19 cellular contexts compared by ENCODE assay signal in the genomic region with DNA sequence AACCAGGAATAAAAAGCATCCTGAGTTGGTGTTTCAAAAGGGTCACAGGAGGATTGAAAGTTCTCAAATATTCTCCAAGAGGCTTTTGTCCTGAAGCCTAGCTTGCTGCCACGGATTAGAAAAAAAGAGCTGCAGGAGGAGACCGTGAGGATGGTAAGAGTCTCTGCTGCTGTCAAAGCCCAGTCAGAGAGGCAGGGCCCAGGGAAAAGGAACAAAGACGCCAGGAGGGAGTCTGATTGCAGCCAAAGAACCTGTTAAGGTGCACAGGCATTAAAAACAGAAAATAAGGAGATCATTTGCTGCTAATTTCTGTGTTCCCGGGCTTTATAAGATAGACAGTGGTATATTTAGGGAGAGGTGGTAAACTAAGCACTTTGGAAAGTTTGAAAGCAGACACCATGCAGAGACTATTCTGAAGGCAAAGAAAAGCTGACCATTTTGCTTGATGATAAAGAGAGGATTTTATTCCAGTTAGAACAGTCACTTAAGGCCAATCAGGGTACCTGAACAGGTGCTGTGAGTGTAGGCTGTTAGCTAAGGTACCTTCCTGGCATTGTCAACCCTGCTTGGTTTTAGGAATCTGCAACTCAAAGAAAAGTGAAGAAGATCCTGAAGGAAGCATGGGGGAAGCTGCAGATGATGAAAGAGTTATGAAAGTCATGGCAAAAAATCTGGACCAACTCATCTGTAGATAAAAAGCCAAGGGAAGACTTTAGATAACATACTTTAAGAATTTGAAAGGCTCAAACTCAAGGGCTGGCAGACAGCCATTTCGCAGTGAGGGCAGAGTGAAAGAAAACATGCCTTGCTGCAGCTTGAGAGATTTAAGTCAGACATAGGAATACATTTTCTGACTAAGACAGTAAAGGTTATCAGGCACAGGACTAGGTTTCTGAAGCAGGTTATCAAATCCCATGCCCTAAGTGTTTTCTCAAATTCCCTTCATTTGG.
DNase-seq lines count a peak whose midpoint lies in the region; ATAC-seq and TF ChIP-seq lines count a peak whose summit lies in the region.
"Had no signal": no experiment of that assay in that cellular context is flagged by ENCODE, and none has a peak within 500 bp of the region (broad histone marks: within the 10 kb centered on the region; RNA-seq: fewer than 3 reads in every experiment).

No MANE protein-coding gene starts in this region.

- DNase-seq in heart right ventricle (no peak), right atrium auricular region (ENCODE audit: low spot score) (no peak), choroid plexus epithelial cell (ENCODE audit: low read depth) (peak; percentile 18), myocyte (ENCODE audit: low read depth) (peak; percentile 10), thyroid gland (peak; percentile 10 to 35), nucleus accumbens (lab: John Stamatoyannopoulos, UW) (no peak), NCI-H2196 treated with DMSO at 0.1 percent for 48 hours (lab: John Stamatoyannopoulos, UW; ENCODE audit: unreplicated experiment) (no peak)
- DNase-seq: activated CD4-positive, alpha-beta T cell treated with anti-CD3 and anti-CD28 coated beads, Interleukin-2, amount 50 U/mL, for 4 hours; activated naive CD4-positive, alpha-beta T cell treated with anti-CD3 and anti-CD28 coated beads, Interleukin-2, amount 10 ng/mL, durations not matched to agents 7 days and 5 days; activated T-cell treated with anti-CD3 and anti-CD28 coated beads, Interleukin-2, amount 50 U/mL, for 1 hour; DMS 273 treated with DMSO at 0.1 percent for 48 hours; GF-D8; NCI-H1092 treated with DMSO at 0.1 percent for 48 hours; NCI-H82 had no signal

- 47 to 57% methylated on average over 5 of the region's 5 CpGs for WGBS in heart right ventricle, 2 donors
- 51 to 55% methylated on average over 5 of the region's 5 CpGs for WGBS in thyroid gland, 2 donors

- ATAC-seq in heart right ventricle (no peak), GM18511 (IDR thresholded peaks at IDR 0.05; ENCODE audit: unreplicated experiment) (no peak)
- ATAC-seq: GM12878 had no signal

- intact Hi-C loops in heart right ventricle (cut with DNase I) (no loop called here), thyroid gland (cut with DNase I) (no loop called here)

- no peaks in the 10 kb centered on the region for H3K27me3 ChIP-seq in heart right ventricle
- no peaks in the 10 kb centered on the region for H3K27me3 ChIP-seq in right atrium auricular region
- no peaks in the 10 kb centered on the region for H3K27me3 ChIP-seq in thyroid gland

- no peak for TF ChIP-seq POLR2A in thyroid gland (IDR thresholded peaks at IDR 0.05)

- peak overlapping the region in 6 of 10 donors; percentile 1 to 61 (median 36) for H3K27ac ChIP-seq in heart right ventricle
- peak overlapping the region in 1 of 2 donors; percentile 2 for H3K27ac ChIP-seq in right atrium auricular region
- H3K27ac ChIP-seq in thyroid gland = no peak overlapping the region
- H3K27ac ChIP-seq: C4-2B, coronary artery, epithelial cell of prostate had no signal

- no peak overlapping the region for H3K4me3 ChIP-seq in heart right ventricle
- no peak overlapping the region for H3K4me3 ChIP-seq in right atrium auricular region
- no peak overlapping the region for H3K4me3 ChIP-seq in choroid plexus epithelial cell (ENCODE audit: low read depth, low read length)
- no peak overlapping the region for H3K4me3 ChIP-seq in thyroid gland (replicated peaks in 1 of 3)
- H3K4me3 ChIP-seq: coronary artery, GM12878 had no signal

- TF ChIP-seq CTCF in heart right ventricle (IDR thresholded peaks at IDR 0.05) (no peak), right atrium auricular region (IDR thresholded peaks at IDR 0.05) (no peak), choroid plexus epithelial cell (conservative IDR thresholded peaks at IDR 0.05; ENCODE audit: low read depth, low read length) (no peak), thyroid gland (IDR thresholded peaks at IDR 0.05) (no peak)

- H3K9me3 ChIP-seq in heart right ventricle (peaks cover 0 to 10% (median 0%) of the 10 kb centered on the region in 11 donors), right atrium auricular region (no peaks in the 10 kb centered on the region), thyroid gland (no peaks in the 10 kb centered on the region)

- no peaks in the 10 kb centered on the region for H3K36me3 ChIP-seq in heart right ventricle
- H3K36me3 ChIP-seq in right atrium auricular region = no peaks in the 10 kb centered on the region
- no peaks in the 10 kb centered on the region for H3K36me3 ChIP-seq in thyroid gland

- H3K4me1 ChIP-seq in heart right ventricle (peaks cover 0 to 42% (median 20%) of the 10 kb centered on the region in 9 donors), right atrium auricular region (peaks cover 0 to 31% of the 10 kb centered on the region in 2 donors), thyroid gland (peaks cover 0 to 5% of the 10 kb centered on the region in 2 donors)

Comparison
In these comparisons a context has a peak if more than half of its experiments do, and no peak if none do; other contexts are left out.
1. DNase-seq: peak in choroid plexus epithelial cell (single experiment), myocyte (single experiment) and thyroid gland (2 of 2); none in heart right ventricle (0 of 2), right atrium auricular region (single experiment), nucleus accumbens (0 of 56) and NCI-H2196 treated with DMSO at 0.1 percent for 48 hours (single experiment).
2. H3K27ac ChIP-seq: peak in heart right ventricle (6 of 10); none in thyroid gland (0 of 3).